ENCODE assay signal across 8 cellular contexts in genomic region chr6:49551126-49551865, GRCh38. TPM values are rescaled to one million over a fixed set of nuclear protein-coding genes. Genes with fewer than 3 reads are reported as not detected.
DNase-seq lines count a peak whose midpoint lies in the region; ATAC-seq and TF ChIP-seq lines count a peak whose summit lies in the region.

No MANE protein-coding gene starts in this region.

- peaks cover 0 to 2% (median 0%) of the 10 kb centered on the region in 5 donors for H3K9me3 Mint-ChIP-seq in CD8-positive, alpha-beta memory T cell
- H3K9me3 Mint-ChIP-seq in T-cell = no peaks in the 10 kb centered on the region
- H3K9me3 Mint-ChIP-seq in nephron progenitor cell = no peaks in the 10 kb centered on the region

- peaks cover 22 to 49% of the 10 kb centered on the region in 2 donors for H3K27me3 Mint-ChIP-seq in CD8-positive, alpha-beta memory T cell
- H3K27me3 Mint-ChIP-seq in T-cell (peaks cover 24 to 42% of the 10 kb centered on the region in 2 donors), nephron progenitor cell (ENCODE audit: low read depth, poor library complexity) (peaks cover 50% of the 10 kb centered on the region)

- H3K27ac Mint-ChIP-seq in CD8-positive, alpha-beta memory T cell = peak overlapping the region in 1 of 8 donors; percentile 30
- H3K27ac Mint-ChIP-seq in T-cell (no peak overlapping the region), nephron progenitor cell (no peak overlapping the region)

- DNase-seq in CD8-positive, alpha-beta memory T cell = no peak
- no peak for DNase-seq in T-cell
- peak; percentile 47 for DNase-seq in nephron progenitor cell
- no peak for DNase-seq in HPDE6-E6E7 (ENCODE audit: extremely low spot score)

- ATAC-seq in GM19324 (IDR thresholded peaks at IDR 0.05; ENCODE audit: low FRiP score, unreplicated experiment) (peak; percentile 40), HG03159 (IDR thresholded peaks at IDR 0.05; ENCODE audit: unreplicated experiment) (peak; percentile 45), T-cell (replicated peaks in 1 of 4) (peak in 2 of 4 experiments; percentile 29 to 43), HG03108 (IDR thresholded peaks at IDR 0.05; ENCODE audit: unreplicated experiment) (no peak)

- no peaks in the 10 kb centered on the region for H3K36me3 ChIP-seq in CD8-positive, alpha-beta memory T cell (ENCODE audit: insufficient read depth, low read length)
- no peaks in the 10 kb centered on the region for H3K36me3 ChIP-seq in esophagus (ENCODE audit: control insufficient read depth in 2 of 2, insufficient read depth in 2 of 2, low read length in 1 of 2)

- no peak overlapping the region for H3K27ac ChIP-seq in CD8-positive, alpha-beta memory T cell (ENCODE audit: low read depth, low read length)
- peak overlapping the region in 1 of 2 donors; percentile 42 for H3K27ac ChIP-seq in esophagus (ENCODE audit: low read depth in 2 of 2, low read length in 1 of 2)

- no peaks in the 10 kb centered on the region for H3K9me3 ChIP-seq in CD8-positive, alpha-beta memory T cell (ENCODE audit: low read length)
- H3K9me3 ChIP-seq in esophagus (ENCODE audit: control insufficient read depth in 2 of 2, insufficient read depth in 1 of 2, low read depth in 1 of 2, low read length in 1 of 2) = no peaks in the 10 kb centered on the region

- H3K4me1 Mint-ChIP-seq in CD8-positive, alpha-beta memory T cell = peaks cover 15 to 24% (median 19%) of the 10 kb centered on the region in 3 donors
- H3K4me1 Mint-ChIP-seq in T-cell (peaks cover 17 to 19% (median 19%) of the 10 kb centered on the region in 3 donors), nephron progenitor cell (peaks cover 22% of the 10 kb centered on the region)

- 1 to 2% methylated on average over 35 of the region's 35 CpGs for WGBS in esophagus, 2 donors

- POLR2A ChIA-PET in CD8-positive, alpha-beta memory T cell (lab: Charles Lee) = no interaction called here
- POLR2A ChIA-PET in T-cell (lab: Charles Lee) = no interaction called here

- H3K4me1 ChIP-seq in CD8-positive, alpha-beta memory T cell (ENCODE audit: insufficient read depth, low read length) = no peaks in the 10 kb centered on the region
- H3K4me1 ChIP-seq in esophagus (ENCODE audit: control insufficient read depth in 2 of 2, insufficient read depth in 2 of 2, low read length in 1 of 2) = peaks cover 4 to 5% of the 10 kb centered on the region in 2 donors

- H3K36me3 Mint-ChIP-seq in CD8-positive, alpha-beta memory T cell = no peaks in the 10 kb centered on the region
- H3K36me3 Mint-ChIP-seq in T-cell (no peaks in the 10 kb centered on the region), nephron progenitor cell (ENCODE audit: low read depth) (no peaks in the 10 kb centered on the region)

- peak overlapping the region; percentile 7 to 78 (median 73) for H3K4me3 Mint-ChIP-seq in CD8-positive, alpha-beta memory T cell
- peak overlapping the region; percentile 66 to 82 (median 77) for H3K4me3 Mint-ChIP-seq in T-cell
- peak overlapping the region; percentile 77 for H3K4me3 Mint-ChIP-seq in nephron progenitor cell

- CTCF ChIA-PET in CD8-positive, alpha-beta memory T cell (lab: Charles Lee) = no interaction called here
- CTCF ChIA-PET in T-cell (lab: Charles Lee) = interaction anchor here in 1 of 2 donors (0.6 kb wide), 1 partner anchor 685 kb away, joined by 3 read pairs; no protein-coding TSS in a partner anchor

- peak overlapping the region; percentile 45 for H3K4me3 ChIP-seq in CD8-positive, alpha-beta memory T cell (ENCODE audit: low read length)
- H3K4me3 ChIP-seq in esophagus (ENCODE audit: low read depth in 1 of 2, low read length in 2 of 2) = peak overlapping the region; percentile 61 to 83

- no peak for TF ChIP-seq CTCF in nephron progenitor cell (IDR thresholded peaks at IDR 0.05)

- H3K27me3 ChIP-seq in CD8-positive, alpha-beta memory T cell (ENCODE audit: insufficient read depth, low read length, poor library complexity, severe bottlenecking) = peaks cover 3% of the 10 kb centered on the region
- no peaks in the 10 kb centered on the region for H3K27me3 ChIP-seq in esophagus (ENCODE audit: control insufficient read depth in 1 of 2, insufficient read depth in 2 of 2, low read length in 2 of 2)

RNA-seq across cellular contexts. Expression of gene C6orf141, which starts 0.8 kb away (rescaled TPM):
- total RNA-seq in CD8-positive, alpha-beta memory T cell = not detected
- polyA plus RNA-seq in CD8-positive, alpha-beta memory T cell = not detected
- not detected for total RNA-seq in T-cell
- polyA plus RNA-seq in esophagus = 1 to 10 TPM; 4.9 to 9.7 TPM

RNA-seq across cellular contexts. Expression of gene GLYATL3, which starts 51.6 kb away (rescaled TPM):
- not detected for total RNA-seq in CD8-positive, alpha-beta memory T cell
- polyA plus RNA-seq in CD8-positive, alpha-beta memory T cell = not detected
- not detected for total RNA-seq in T-cell
- not detected for polyA plus RNA-seq in esophagus
